In genomic region chr9:129270205-129270604, GRCh38 we compare ENCODE assay signal across 8 cellular contexts.
A peak's percentile ranks its signal among the peaks of the same experiment; 100 is the strongest.
DNase-seq lines count a peak whose midpoint lies in the region; ATAC-seq lines count a peak whose summit lies in the region.

No MANE protein-coding gene starts in this region.

- peak; percentile 53 for ATAC-seq in GM19025 (IDR thresholded peaks at IDR 0.05; ENCODE audit: low read depth, unreplicated experiment)
- peak; percentile 71 for ATAC-seq in HG02938 (IDR thresholded peaks at IDR 0.05; ENCODE audit: unreplicated experiment)

- DNase-seq in activated CD4-positive, alpha-beta T cell treated with anti-CD3 and anti-CD28 coated beads, Interleukin-2, amount 50 U/mL, for 4 hours, result peak; percentile 15
- peak; percentile 33 for DNase-seq in stimulated activated CD4-positive, alpha-beta T cell treated with anti-CD3 and anti-CD28 coated beads, Interleukin-4, amount 100 ng/mL, for 24 hours
- DNase-seq in DMS79 (lab: John Stamatoyannopoulos, UW) (no peak), NCI-H2107 (lab: John Stamatoyannopoulos, UW) (no peak), T1000 (lab: John Stamatoyannopoulos, UW) (no peak), DMS153 treated with DMSO at 0.1 percent for 48 hours (lab: John Stamatoyannopoulos, UW; ENCODE audit: unreplicated experiment) (no peak)

Comparison
In these comparisons a context has a peak if more than half of its experiments do, and no peak if none do; other contexts are left out.
1. DNase-seq: peak in activated CD4-positive, alpha-beta T cell treated with anti-CD3 and anti-CD28 coated beads, Interleukin-2, amount 50 U/mL, for 4 hours (2 of 2) and stimulated activated CD4-positive, alpha-beta T cell treated with anti-CD3 and anti-CD28 coated beads, Interleukin-4, amount 100 ng/mL, for 24 hours (single experiment); none in DMS79 (single experiment), NCI-H2107 (single experiment), T1000 (single experiment) and DMS153 treated with DMSO at 0.1 percent for 48 hours (single experiment).